17 cellular contexts compared by ENCODE assay signal in the genomic region with DNA sequence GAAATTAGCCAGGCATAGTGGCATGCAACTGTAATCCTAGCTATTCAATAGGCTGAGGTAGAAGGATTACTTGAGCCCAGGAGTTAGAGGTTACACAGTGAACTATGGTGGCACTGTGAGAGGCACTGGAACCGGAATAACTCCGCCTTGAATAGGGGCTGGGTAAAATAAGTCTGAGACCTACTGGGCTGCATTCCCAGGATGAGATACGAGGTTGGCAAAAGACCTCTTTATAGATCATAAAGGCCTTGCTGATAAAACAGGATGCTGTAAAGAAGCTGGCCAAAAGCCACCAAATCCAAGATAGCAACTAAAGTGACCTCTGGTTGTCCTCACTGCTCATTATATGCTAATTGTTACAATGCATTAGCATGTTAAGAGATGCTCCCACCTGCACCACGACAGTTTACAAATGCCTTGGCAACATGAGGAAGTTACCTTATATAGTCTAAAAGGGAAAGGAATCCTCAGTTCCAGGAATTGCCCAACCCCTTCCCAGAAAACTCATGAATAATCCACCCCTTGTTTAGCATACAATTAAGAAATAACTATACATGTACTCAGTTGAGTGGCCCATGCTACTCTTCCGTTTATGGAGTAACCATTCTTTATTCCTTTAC.
"Had no signal": no experiment of that assay in that cellular context is flagged by ENCODE, and none has a peak within 500 bp of the region (broad histone marks: within the 10 kb centered on the region; RNA-seq: fewer than 3 reads in every experiment).

No MANE protein-coding gene starts in this region.

- H3K36me3 ChIP-seq: ovary had no signal

- H3K27me3 ChIP-seq: ovary, spleen, suprapubic skin, upper lobe of left lung had no signal

- H3K4me3 ChIP-seq: lung, ovary, spleen, suprapubic skin, upper lobe of left lung had no signal

- H3K9me3 ChIP-seq: ovary, suprapubic skin, upper lobe of left lung had no signal

- H3K4me1 ChIP-seq: spleen, suprapubic skin, upper lobe of left lung had no signal

- DNase-seq: activated CD4-positive, alpha-beta memory T cell treated with anti-CD3 and anti-CD28 coated beads, Interleukin-2, amount 10 ng/mL, durations not matched to agents 7 days and 5 days; activated CD4-positive, alpha-beta T cell treated with anti-CD3 and anti-CD28 coated beads for 4 hours; activated effector memory CD4-positive, alpha-beta T cell treated with anti-CD3 and anti-CD28 coated beads, Interleukin-2, amount 50 U/mL, for 16 hours; activated T-cell treated with anti-CD3 and anti-CD28 coated beads, Interleukin-2, amount 50 U/mL, for 4 hours; amniotic stem cell; cortex of kidney; effector memory CD4-positive, alpha-beta T cell; head of caudate nucleus; left cardiac atrium; midbrain; naive B cell; ovary; spleen; T-helper 9 cell; upper lobe of left lung had no signal

- H3K27ac ChIP-seq: ovary, spleen, suprapubic skin, upper lobe of left lung had no signal
